30 cellular contexts compared by ENCODE assay signal in genomic region chr5:2634399-2635176, GRCh38.
"Had no signal": no experiment of that assay in that cellular context is flagged by ENCODE, and none has a peak within 500 bp of the region (broad histone marks: within the 10 kb centered on the region; RNA-seq: fewer than 3 reads in every experiment).

No MANE protein-coding gene starts in this region.

- H3K9me3 Mint-ChIP-seq: activated CD4-positive, alpha-beta memory T cell treated with anti-CD3 and anti-CD28 coated beads for 36 hours; activated naive CD8-positive, alpha-beta T cell treated with anti-CD3 and anti-CD28 coated beads, Interleukin-2, amount 10 ng/mL, durations not matched to agents 7 days and 5 days; activated T-helper 1 cell treated with anti-CD3 and anti-CD28 coated beads, Interleukin-12 subunit alpha, Interleukin-12 subunit beta, Interleukin-2, Interleukin-4 antibody, amounts not matched to agents 30 ng/mL and 10 ng/mL and 1 ng/mL, durations not matched to agents 14 hours and 24 hours and 36 hours; natural killer cell; neural progenitor cell had no signal

- H3K4me1 ChIP-seq: ascending aorta, colonic mucosa, gastroesophageal sphincter, left lung, lower lobe of right lung, right atrium auricular region, suprapubic skin, tibial artery had no signal

- H3K27me3 ChIP-seq: ascending aorta, cardiac muscle cell, colonic mucosa, neural progenitor cell, right atrium auricular region, tibial artery had no signal

- H3K27me3 Mint-ChIP-seq: activated CD4-positive, alpha-beta memory T cell treated with anti-CD3 and anti-CD28 coated beads for 36 hours; activated naive CD4-positive, alpha-beta T cell treated with anti-CD3 and anti-CD28 coated beads, Interleukin-2, amount 10 ng/mL, durations not matched to agents 7 days and 5 days; activated naive CD8-positive, alpha-beta T cell treated with anti-CD3 and anti-CD28 coated beads, Interleukin-2, amount 10 ng/mL, durations not matched to agents 7 days and 5 days; brain had no signal

- H3K27ac Mint-ChIP-seq: activated CD4-positive, alpha-beta memory T cell treated with anti-CD3 and anti-CD28 coated beads for 36 hours; activated naive CD4-positive, alpha-beta T cell treated with anti-CD3 and anti-CD28 coated beads, Interleukin-2, amount 10 ng/mL, durations not matched to agents 7 days and 5 days; activated naive CD8-positive, alpha-beta T cell treated with anti-CD3 and anti-CD28 coated beads, Interleukin-2, amount 10 ng/mL, durations not matched to agents 7 days and 5 days; activated T-helper 1 cell treated with anti-CD3 and anti-CD28 coated beads, Interleukin-12 subunit alpha, Interleukin-12 subunit beta, Interleukin-2, Interleukin-4 antibody, amounts not matched to agents 30 ng/mL and 10 ng/mL and 1 ng/mL, durations not matched to agents 14 hours and 24 hours and 36 hours; natural killer cell; neural progenitor cell had no signal

- H3K4me1 Mint-ChIP-seq: activated naive CD4-positive, alpha-beta T cell treated with anti-CD3 and anti-CD28 coated beads, Interleukin-2, amount 10 ng/mL, durations not matched to agents 7 days and 5 days; activated naive CD8-positive, alpha-beta T cell treated with anti-CD3 and anti-CD28 coated beads, Interleukin-2, amount 10 ng/mL, durations not matched to agents 7 days and 5 days; natural killer cell had no signal

- H3K36me3 Mint-ChIP-seq: activated CD4-positive, alpha-beta memory T cell treated with anti-CD3 and anti-CD28 coated beads for 36 hours; activated naive CD4-positive, alpha-beta T cell treated with anti-CD3 and anti-CD28 coated beads, Interleukin-2, amount 10 ng/mL, durations not matched to agents 7 days and 5 days; activated naive CD8-positive, alpha-beta T cell treated with anti-CD3 and anti-CD28 coated beads, Interleukin-2, amount 10 ng/mL, durations not matched to agents 7 days and 5 days; brain; natural killer cell; neural progenitor cell had no signal

- ATAC-seq: activated CD4-positive, CD25-positive, alpha-beta regulatory T cell treated with anti-CD3 and anti-CD28 coated beads, Interleukin-2, amount 50 U/mL, for 24 hours; gastroesophageal sphincter; left lung; lower lobe of right lung; natural killer cell had no signal

- DNase-seq: activated CD4-positive, alpha-beta memory T cell treated with anti-CD3 and anti-CD28 coated beads for 36 hours; activated CD4-positive, alpha-beta T cell treated with anti-CD3 and anti-CD28 coated beads for 48 hours; activated CD8-positive, alpha-beta memory T cell treated with anti-CD3 and anti-CD28 coated beads, Interleukin-2, amount 50 U/mL, for 4 hours; activated naive CD4-positive, alpha-beta T cell treated with anti-CD3 and anti-CD28 coated beads, Interleukin-2, amount 10 ng/mL, durations not matched to agents 7 days and 5 days; activated naive CD8-positive, alpha-beta T cell treated with anti-CD3 and anti-CD28 coated beads, Interleukin-2, amount 10 ng/mL, durations not matched to agents 7 days and 5 days; activated T-cell treated with anti-CD3 and anti-CD28 coated beads, Interleukin-2, amount 50 U/mL, for 1 hour; cerebellar nuclear complex; colonic mucosa; effector memory CD4-positive, alpha-beta T cell; erythroblast; hypothalamus; left lung; lower lobe of right lung; mesenchymal stem cell; natural killer cell; stimulated activated CD4-positive, alpha-beta T cell treated with anti-CD3 and anti-CD28 coated beads, Interleukin-2, amount 100 ng/mL, for 24 hours; stimulated activated naive CD4-positive, alpha-beta T cell; T-helper 9 cell; tibial artery had no signal

- H3K27ac ChIP-seq: ascending aorta, cardiac muscle cell, colonic mucosa, dorsolateral prefrontal cortex, gastroesophageal sphincter, left lung, lower lobe of right lung, neural progenitor cell, right atrium auricular region, suprapubic skin, tibial artery, VCaP had no signal

- H3K4me3 Mint-ChIP-seq: activated CD4-positive, alpha-beta memory T cell treated with anti-CD3 and anti-CD28 coated beads for 36 hours; activated naive CD4-positive, alpha-beta T cell treated with anti-CD3 and anti-CD28 coated beads, Interleukin-2, amount 10 ng/mL, durations not matched to agents 7 days and 5 days; activated naive CD8-positive, alpha-beta T cell treated with anti-CD3 and anti-CD28 coated beads, Interleukin-2, amount 10 ng/mL, durations not matched to agents 7 days and 5 days; activated T-helper 1 cell treated with anti-CD3 and anti-CD28 coated beads, Interleukin-12 subunit alpha, Interleukin-12 subunit beta, Interleukin-2, Interleukin-4 antibody, amounts not matched to agents 30 ng/mL and 10 ng/mL and 1 ng/mL, durations not matched to agents 14 hours and 24 hours and 36 hours; brain; natural killer cell; neural progenitor cell had no signal
